ENCODE assay signal across 1 cellular context in the genomic region with DNA sequence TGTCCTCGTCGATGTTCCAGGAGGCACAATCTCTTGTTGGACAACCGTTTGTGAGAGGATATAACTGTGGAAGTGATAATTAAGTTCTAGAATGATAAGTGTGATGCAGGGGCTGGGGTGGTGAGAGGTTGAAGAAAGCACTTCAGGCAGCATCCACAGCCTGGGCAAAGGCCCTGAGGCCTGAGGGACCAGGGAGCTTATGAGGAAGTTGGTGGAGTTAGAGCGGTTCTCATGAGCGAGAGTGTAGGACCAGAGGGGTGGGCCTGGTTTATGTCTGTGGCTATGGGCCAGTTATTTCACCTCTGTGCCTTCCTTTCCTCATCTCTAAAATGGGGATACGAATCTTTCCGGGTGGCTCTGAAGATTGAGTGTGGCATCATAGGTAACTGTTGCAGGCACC.
TF ChIP-seq lines count a peak whose summit lies in the region.

No MANE protein-coding gene starts in this region.

TF ChIP-seq in HEK293, 187 proteins besides CTCF, POLR2A, EP300 and RAD21 (continued from another document):
- TF ChIP-seq, protein P1, sequence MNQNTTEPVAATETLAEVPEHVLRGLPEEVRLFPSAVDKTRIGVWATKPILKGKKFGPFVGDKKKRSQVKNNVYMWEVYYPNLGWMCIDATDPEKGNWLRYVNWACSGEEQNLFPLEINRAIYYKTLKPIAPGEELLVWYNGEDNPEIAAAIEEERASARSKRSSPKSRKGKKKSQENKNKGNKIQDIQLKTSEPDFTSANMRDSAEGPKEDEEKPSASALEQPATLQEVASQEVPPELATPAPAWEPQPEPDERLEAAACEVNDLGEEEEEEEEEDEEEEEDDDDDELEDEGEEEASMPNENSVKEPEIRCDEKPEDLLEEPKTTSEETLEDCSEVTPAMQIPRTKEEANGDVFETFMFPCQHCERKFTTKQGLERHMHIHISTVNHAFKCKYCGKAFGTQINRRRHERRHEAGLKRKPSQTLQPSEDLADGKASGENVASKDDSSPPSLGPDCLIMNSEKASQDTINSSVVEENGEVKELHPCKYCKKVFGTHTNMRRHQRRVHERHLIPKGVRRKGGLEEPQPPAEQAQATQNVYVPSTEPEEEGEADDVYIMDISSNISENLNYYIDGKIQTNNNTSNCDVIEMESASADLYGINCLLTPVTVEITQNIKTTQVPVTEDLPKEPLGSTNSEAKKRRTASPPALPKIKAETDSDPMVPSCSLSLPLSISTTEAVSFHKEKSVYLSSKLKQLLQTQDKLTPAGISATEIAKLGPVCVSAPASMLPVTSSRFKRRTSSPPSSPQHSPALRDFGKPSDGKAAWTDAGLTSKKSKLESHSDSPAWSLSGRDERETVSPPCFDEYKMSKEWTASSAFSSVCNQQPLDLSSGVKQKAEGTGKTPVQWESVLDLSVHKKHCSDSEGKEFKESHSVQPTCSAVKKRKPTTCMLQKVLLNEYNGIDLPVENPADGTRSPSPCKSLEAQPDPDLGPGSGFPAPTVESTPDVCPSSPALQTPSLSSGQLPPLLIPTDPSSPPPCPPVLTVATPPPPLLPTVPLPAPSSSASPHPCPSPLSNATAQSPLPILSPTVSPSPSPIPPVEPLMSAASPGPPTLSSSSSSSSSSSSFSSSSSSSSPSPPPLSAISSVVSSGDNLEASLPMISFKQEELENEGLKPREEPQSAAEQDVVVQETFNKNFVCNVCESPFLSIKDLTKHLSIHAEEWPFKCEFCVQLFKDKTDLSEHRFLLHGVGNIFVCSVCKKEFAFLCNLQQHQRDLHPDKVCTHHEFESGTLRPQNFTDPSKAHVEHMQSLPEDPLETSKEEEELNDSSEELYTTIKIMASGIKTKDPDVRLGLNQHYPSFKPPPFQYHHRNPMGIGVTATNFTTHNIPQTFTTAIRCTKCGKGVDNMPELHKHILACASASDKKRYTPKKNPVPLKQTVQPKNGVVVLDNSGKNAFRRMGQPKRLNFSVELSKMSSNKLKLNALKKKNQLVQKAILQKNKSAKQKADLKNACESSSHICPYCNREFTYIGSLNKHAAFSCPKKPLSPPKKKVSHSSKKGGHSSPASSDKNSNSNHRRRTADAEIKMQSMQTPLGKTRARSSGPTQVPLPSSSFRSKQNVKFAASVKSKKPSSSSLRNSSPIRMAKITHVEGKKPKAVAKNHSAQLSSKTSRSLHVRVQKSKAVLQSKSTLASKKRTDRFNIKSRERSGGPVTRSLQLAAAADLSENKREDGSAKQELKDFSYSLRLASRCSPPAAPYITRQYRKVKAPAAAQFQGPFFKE (tag by site-specific recombination; IDR thresholded peaks at IDR 0.05; ENCODE audit: borderline replicate concordance), result no peak
